1 cellular context compared by ENCODE assay signal in the genomic region with DNA sequence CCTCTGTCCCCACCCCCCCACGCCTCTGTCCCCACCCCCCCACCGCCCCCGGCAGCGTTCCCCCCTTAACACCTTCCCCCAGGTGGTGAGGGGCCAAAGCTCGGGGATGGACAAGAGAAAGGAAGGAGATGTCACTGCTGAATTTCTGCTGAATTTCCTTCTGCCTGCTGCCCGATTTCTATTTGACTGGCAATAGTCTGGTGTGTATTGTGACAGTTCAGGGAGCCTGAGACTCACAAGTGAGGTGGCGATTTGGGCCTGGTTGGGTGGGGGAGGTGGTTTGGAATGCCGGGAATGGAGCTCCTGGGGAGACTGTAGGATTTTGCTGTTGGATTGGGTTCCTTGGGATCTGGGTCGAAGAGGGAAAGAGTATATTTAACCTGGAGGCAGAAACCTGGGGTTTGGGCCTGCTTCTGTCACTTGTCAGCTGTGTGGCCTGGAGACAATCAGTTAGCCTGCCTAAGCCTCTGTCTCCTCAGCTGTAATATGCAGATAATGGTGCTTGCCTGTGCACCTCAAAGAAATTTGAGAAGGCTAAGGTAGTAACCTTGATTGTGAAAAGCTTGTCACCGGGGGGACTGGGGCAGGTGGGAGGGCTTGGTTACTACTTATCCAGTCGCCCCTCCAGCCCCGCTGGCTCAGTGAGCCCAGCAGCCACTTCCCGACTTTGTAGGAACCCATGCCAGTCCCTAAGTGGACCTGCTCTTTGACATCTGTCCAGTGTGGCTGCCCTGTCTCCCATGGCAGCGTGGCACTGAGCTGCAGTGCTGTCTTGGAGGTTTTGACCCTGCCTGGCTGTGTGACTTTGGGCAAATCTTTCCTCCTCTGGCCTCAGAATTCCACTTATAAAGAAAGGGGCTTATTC.
TF ChIP-seq lines count a peak whose summit lies in the region.

No MANE protein-coding gene starts in this region.

TF ChIP-seq in SK-N-SH, 30 proteins besides CTCF, POLR2A, EP300 and RAD21 (continued from another document):
- TF ChIP-seq REST (IDR thresholded peaks at IDR 0.05; ENCODE audit: low read depth, low read length), result no peak
- TF ChIP-seq, protein P1, sequence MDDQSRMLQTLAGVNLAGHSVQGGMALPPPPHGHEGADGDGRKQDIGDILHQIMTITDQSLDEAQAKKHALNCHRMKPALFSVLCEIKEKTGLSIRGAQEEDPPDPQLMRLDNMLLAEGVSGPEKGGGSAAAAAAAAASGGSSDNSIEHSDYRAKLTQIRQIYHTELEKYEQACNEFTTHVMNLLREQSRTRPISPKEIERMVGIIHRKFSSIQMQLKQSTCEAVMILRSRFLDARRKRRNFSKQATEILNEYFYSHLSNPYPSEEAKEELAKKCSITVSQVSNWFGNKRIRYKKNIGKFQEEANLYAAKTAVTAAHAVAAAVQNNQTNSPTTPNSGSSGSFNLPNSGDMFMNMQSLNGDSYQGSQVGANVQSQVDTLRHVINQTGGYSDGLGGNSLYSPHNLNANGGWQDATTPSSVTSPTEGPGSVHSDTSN (IDR thresholded peaks at IDR 0.05), result no peak
- TF ChIP-seq RFX5 (IDR thresholded peaks at IDR 0.05; ENCODE audit: low read length), result no peak
- no peak for TF ChIP-seq GABPA (IDR thresholded peaks at IDR 0.05; ENCODE audit: low read depth)
- TF ChIP-seq FOXJ3 (CRISPR knock-in tag; IDR thresholded peaks at IDR 0.05), result 0 out of 2 replicates have a peak, but pooled peaks have one; percentile 20
- TF ChIP-seq SMC3 (IDR thresholded peaks at IDR 0.05; ENCODE audit: low read depth, low read length), result no peak
- TF ChIP-seq TAF1 (IDR thresholded peaks at IDR 0.05; ENCODE audit: borderline replicate concordance, low read depth, low read length), result no peak
- no peak for TF ChIP-seq EZH2phosphoT487 (IDR thresholded peaks at IDR 0.05; ENCODE audit: borderline replicate concordance, low read depth)
- no peak for TF ChIP-seq TEAD4 (IDR thresholded peaks at IDR 0.05; ENCODE audit: borderline replicate concordance, insufficient read depth)
- no peak for TF ChIP-seq USF1 (IDR thresholded peaks at IDR 0.05; ENCODE audit: borderline replicate concordance, low read depth)
- no peak for TF ChIP-seq JUND (IDR thresholded peaks at IDR 0.05)
- no peak for TF ChIP-seq TCF12 (IDR thresholded peaks at IDR 0.05)
- TF ChIP-seq MXI1 (IDR thresholded peaks at IDR 0.05; ENCODE audit: low read depth, low read length), result no peak; the same call in 1 of the 2 replicates
- no peak for TF ChIP-seq POLR2AphosphoS5 (IDR thresholded peaks at IDR 0.05; ENCODE audit: low read depth, low read length)
